ENCODE assay signal across 22 cellular contexts in genomic region chr5:9598329-9598728, GRCh38. TPM values are rescaled to one million over a fixed set of nuclear protein-coding genes. Genes with fewer than 3 reads are reported as not detected.
"Had no signal": no experiment of that assay in that cellular context is flagged by ENCODE, and none has a peak within 500 bp of the region (broad histone marks: within the 10 kb centered on the region; RNA-seq: fewer than 3 reads in every experiment).

No MANE protein-coding gene starts in this region.

RNA-seq across cellular contexts. Expression of gene TAS2R1, which starts 31.8 kb away (rescaled TPM):
- total RNA-seq: activated B cell treated with CpG ODN at 0.5 μM for 24 hours; activated CD4-positive, alpha-beta memory T cell treated with anti-CD3 and anti-CD28 coated beads for 36 hours; activated CD4-positive, alpha-beta T cell treated with anti-CD3 and anti-CD28 coated beads, Interleukin-2, amount 10 ng/mL, durations not matched to agents 24 days and 14 days; activated CD8-positive, alpha-beta memory T cell treated with anti-CD3 and anti-CD28 coated beads for 36 hours; activated CD8-positive, alpha-beta T cell treated with anti-CD3 and anti-CD28 coated beads for 36 hours; activated naive CD4-positive, alpha-beta T cell treated with anti-CD3 and anti-CD28 coated beads for 36 hours; activated naive CD4-positive, alpha-beta T cell treated with anti-CD3 and anti-CD28 coated beads, Interleukin-2, amount 50 U/mL, for 72 hours; activated naive CD8-positive, alpha-beta T cell treated with anti-CD3 and anti-CD28 coated beads for 36 hours; activated T-cell treated with anti-CD3 and anti-CD28 coated beads, Interleukin-2, amount 50 U/mL, for 4 hours; activated T-cell treated with anti-CD3 and anti-CD28 coated beads, Interleukin-2, amount 50 U/mL, for 72 hours; activated T-helper 1 cell treated with anti-CD3 and anti-CD28 coated beads, Interleukin-12 subunit alpha, Interleukin-12 subunit beta, Interleukin-2, Interleukin-4 antibody, amounts not matched to agents 30 ng/mL and 10 ng/mL and 1 ng/mL, durations not matched to agents 14 hours and 24 hours and 36 hours; activated T-helper 17 cell treated with anti-CD3 and anti-CD28 coated beads, Interleukin-2, amount 50 U/mL, for 72 hours; adrenal gland; aorta; astrocyte; body of pancreas; breast epithelium; cardiac septum; T-cell; T-helper 1 cell treated with Interleukin-12 subunit alpha and Interleukin-12 subunit beta and Interleukin-4 antibody, amounts not matched to agents 30 ng/mL and 1 ng/mL, for 36 hours; T-helper 17 cell; T-helper 2 cell treated with Interferon-gamma antibody and Interleukin-4, amounts not matched to agents 100 ng/mL and 5 ng/mL, for 36 hours had no signal
- polyA plus RNA-seq: adrenal gland, aorta had no signal

RNA-seq across cellular contexts. Expression of gene SEMA5A, which starts 52.5 kb away (rescaled TPM):
- total RNA-seq: activated B cell treated with CpG ODN at 0.5 μM for 24 hours; activated CD4-positive, alpha-beta T cell treated with anti-CD3 and anti-CD28 coated beads, Interleukin-2, amount 10 ng/mL, durations not matched to agents 24 days and 14 days; activated CD8-positive, alpha-beta memory T cell treated with anti-CD3 and anti-CD28 coated beads for 36 hours; activated CD8-positive, alpha-beta T cell treated with anti-CD3 and anti-CD28 coated beads for 36 hours; activated naive CD4-positive, alpha-beta T cell treated with anti-CD3 and anti-CD28 coated beads for 36 hours; activated naive CD4-positive, alpha-beta T cell treated with anti-CD3 and anti-CD28 coated beads, Interleukin-2, amount 50 U/mL, for 72 hours; activated naive CD8-positive, alpha-beta T cell treated with anti-CD3 and anti-CD28 coated beads for 36 hours; activated T-helper 1 cell treated with anti-CD3 and anti-CD28 coated beads, Interleukin-12 subunit alpha, Interleukin-12 subunit beta, Interleukin-2, Interleukin-4 antibody, amounts not matched to agents 30 ng/mL and 10 ng/mL and 1 ng/mL, durations not matched to agents 14 hours and 24 hours and 36 hours; activated T-helper 17 cell treated with anti-CD3 and anti-CD28 coated beads, Interleukin-2, amount 50 U/mL, for 72 hours had no signal
